In genomic region chr6:158431560-158431959, GRCh38 we compare ENCODE assay signal across 2 cellular contexts.
TF ChIP-seq lines count a peak whose summit lies in the region.

No MANE protein-coding gene starts in this region.

TF ChIP-seq in H1, 55 proteins besides CTCF, POLR2A, EP300 and RAD21 (continued from another document):
- no peak for TF ChIP-seq BRCA1 (IDR thresholded peaks at IDR 0.05; ENCODE audit: low read depth, low read length)
- TF ChIP-seq GTF2F1 (IDR thresholded peaks at IDR 0.05; ENCODE audit: borderline replicate concordance, low read depth, low read length) = no peak
- TF ChIP-seq POU5F1 (IDR thresholded peaks at IDR 0.05; ENCODE audit: low read depth, low read length) = no peak
- TF ChIP-seq SIN3A (conservative IDR thresholded peaks at IDR 0.05 in 1 of 2, IDR thresholded peaks at IDR 0.05 in 1 of 2; ENCODE audit: low read depth in 1 of 2, low read length in 2 of 2) = no peak
- no peak for TF ChIP-seq E2F6 (IDR thresholded peaks at IDR 0.05)
- no peak for TF ChIP-seq EZH2 (IDR thresholded peaks at IDR 0.05; ENCODE audit: low read depth, low read length, severe bottlenecking)
- no peak for TF ChIP-seq EGR1 (IDR thresholded peaks at IDR 0.05; ENCODE audit: borderline replicate concordance, low read depth, low read length)
- TF ChIP-seq TEAD4 (IDR thresholded peaks at IDR 0.05; ENCODE audit: low read depth, low read length) = no peak
- no peak for TF ChIP-seq NRF1 (IDR thresholded peaks at IDR 0.05; ENCODE audit: low read depth, low read length)
- TF ChIP-seq KDM5A (IDR thresholded peaks at IDR 0.05; ENCODE audit: low read length) = no peak
- no peak for TF ChIP-seq TBP (IDR thresholded peaks at IDR 0.05; ENCODE audit: low read depth, low read length)
- no peak for TF ChIP-seq BCL11A (IDR thresholded peaks at IDR 0.05; ENCODE audit: low read depth in 2 of 2, low read length in 2 of 2)

TF ChIP-seq in HEK293T, 16 proteins besides CTCF, POLR2A, EP300 and RAD21 (continued from another document):
- TF ChIP-seq NFRKB (IDR thresholded peaks at IDR 0.05) = no peak
- no peak for TF ChIP-seq TARDBP (IDR thresholded peaks at IDR 0.05)
- no peak for TF ChIP-seq ZNF384 (IDR thresholded peaks at IDR 0.05)
- TF ChIP-seq HDGF (IDR thresholded peaks at IDR 0.05; ENCODE audit: borderline replicate concordance) = no peak
